Comparison of ENCODE assay signal across 23 cellular contexts in genomic region chr16:49478107-49478506, GRCh38.
DNase-seq lines count a peak whose midpoint lies in the region; ATAC-seq and TF ChIP-seq lines count a peak whose summit lies in the region.
"Had no signal": no experiment of that assay in that cellular context is flagged by ENCODE, and none has a peak within 500 bp of the region (broad histone marks: within the 10 kb centered on the region; RNA-seq: fewer than 3 reads in every experiment).

No MANE protein-coding gene starts in this region.

- H3K14ac ChIP-seq in neuronal stem cell (ENCODE audit: low read length): no peak overlapping the region

- H3K27ac Mint-ChIP-seq in CD14-positive monocyte: no peak overlapping the region
- no peak overlapping the region for H3K27ac Mint-ChIP-seq in activated naive CD4-positive, alpha-beta T cell treated with anti-CD3 and anti-CD28 coated beads for 36 hours
- H3K27ac Mint-ChIP-seq: activated naive CD8-positive, alpha-beta T cell treated with anti-CD3 and anti-CD28 coated beads for 36 hours; T-helper 2 cell treated with Interferon-gamma antibody and Interleukin-4, amounts not matched to agents 5 μg/mL and 100 μg/mL, for 36 hours had no signal

- CTCF ChIA-PET in activated naive CD4-positive, alpha-beta T cell treated with anti-CD3 and anti-CD28 coated beads for 36 hours (lab: Charles Lee): no interaction called here
- CTCF ChIA-PET in GM10248 (lab: Yijun Ruan, JAX): no interaction called here

- peak; percentile 53 for ATAC-seq in GM18909 (IDR thresholded peaks at IDR 0.05; ENCODE audit: poor library complexity, unreplicated experiment)

- no peak for TF ChIP-seq CTCF in CD14-positive monocyte (IDR thresholded peaks at IDR 0.05)
- no peak for TF ChIP-seq CTCF in Peyer's patch (IDR thresholded peaks at IDR 0.05)
- no peak for TF ChIP-seq CTCF in GM10248 (IDR thresholded peaks at IDR 0.05; ENCODE audit: control extremely low read depth, extremely low read depth, low read depth, missing control alignments)

- H2BK120ac ChIP-seq in neuronal stem cell (ENCODE audit: low read depth, low read length): no peak overlapping the region

- no CpG with 5 or more reads among the region's 3 CpGs for WGBS in neuronal stem cell (ENCODE audit: extremely low coverage in 2 of 2, insufficient read length in 2 of 2, insufficient replicate concordance in 1 of 2), 2 donors

- DNase-seq in CD14-positive monocyte (ENCODE audit: low spot score): peak; percentile 21
- peak in 2 of 3 donors; percentile 8 to 25 for DNase-seq in Peyer's patch
- no peak for DNase-seq in neuronal stem cell (ENCODE audit: low spot score)
- DNase-seq in T-helper 2 cell: no peak
- DNase-seq in activated naive CD4-positive, alpha-beta T cell treated with anti-CD3 and anti-CD28 coated beads for 36 hours: no peak
- no peak for DNase-seq in inferior parietal cortex (ENCODE audit: extremely low spot score)
- DNase-seq in GM10248 (ENCODE audit: extremely low spot score): no peak
- DNase-seq: activated naive CD8-positive, alpha-beta T cell treated with anti-CD3 and anti-CD28 coated beads for 36 hours; EL; Kasumi-1; mesenchymal stem cell; NCI-H1048; NCI-H187; NCI-H524 treated with DMSO at 0.1 percent for 48 hours; SK-N-SH; stimulated activated CD4-positive, alpha-beta T cell treated with anti-CD3 and anti-CD28 coated beads, Interleukin-4, amount 100 ng/mL, for 1 hour; stimulated activated naive CD4-positive, alpha-beta T cell treated with Interleukin-2 at 50 U/mL for 16 hours had no signal

- no peak overlapping the region for H3K27ac ChIP-seq in Peyer's patch
- H3K27ac ChIP-seq in neuronal stem cell (replicated peaks; ENCODE audit: low read length): no peak overlapping the region
- H3K27ac ChIP-seq: HL-60, RWPE1, VCaP had no signal

- H3K4me3 ChIP-seq in Peyer's patch (no peak overlapping the region), neuronal stem cell (ENCODE audit: low read length in 2 of 2) (no peak overlapping the region)

- H3K9me3 Mint-ChIP-seq in CD14-positive monocyte: peaks cover 0 to 2% (median 0%) of the 10 kb centered on the region in 7 donors
- H3K9me3 Mint-ChIP-seq in activated naive CD4-positive, alpha-beta T cell treated with anti-CD3 and anti-CD28 coated beads for 36 hours: no peaks in the 10 kb centered on the region
- H3K9me3 Mint-ChIP-seq: activated naive CD8-positive, alpha-beta T cell treated with anti-CD3 and anti-CD28 coated beads for 36 hours; central memory CD8-positive, alpha-beta T cell; T-helper 2 cell treated with Interferon-gamma antibody and Interleukin-4, amounts not matched to agents 5 μg/mL and 100 μg/mL, for 36 hours had no signal

- H3K36me3 ChIP-seq in Peyer's patch: no peaks in the 10 kb centered on the region
- no peaks in the 10 kb centered on the region for H3K36me3 ChIP-seq in neuronal stem cell (replicated peaks in 1 of 2; ENCODE audit: control insufficient read depth in 2 of 2, insufficient read depth in 2 of 2, low read length in 2 of 2)

- no peak overlapping the region for H3K23ac ChIP-seq in neuronal stem cell (ENCODE audit: low read depth, low read length, poor library complexity)

- H2BK15ac ChIP-seq in neuronal stem cell (ENCODE audit: low read length): no peak overlapping the region

- H3K27me3 ChIP-seq in Peyer's patch: no peaks in the 10 kb centered on the region
- peaks cover 0 to 4% (median 3%) of the 10 kb centered on the region in 3 experiments for H3K27me3 ChIP-seq in neuronal stem cell (ENCODE audit: control insufficient read depth in 3 of 3, insufficient read depth in 3 of 3, low read depth in 1 of 3, low read length in 3 of 3)

- H3K36me3 Mint-ChIP-seq in CD14-positive monocyte: no peaks in the 10 kb centered on the region
- no peaks in the 10 kb centered on the region for H3K36me3 Mint-ChIP-seq in activated naive CD4-positive, alpha-beta T cell treated with anti-CD3 and anti-CD28 coated beads for 36 hours (ENCODE audit: low read depth)
- H3K36me3 Mint-ChIP-seq: activated naive CD8-positive, alpha-beta T cell treated with anti-CD3 and anti-CD28 coated beads for 36 hours had no signal

- H4K8ac ChIP-seq in neuronal stem cell (ENCODE audit: low read depth, low read length): no peak overlapping the region

- intact Hi-C loops in CD14-positive monocyte (cut with micrococcal nuclease): no loop called here
- intact Hi-C loops in activated naive CD4-positive, alpha-beta T cell treated with anti-CD3 and anti-CD28 coated beads for 36 hours (cut with micrococcal nuclease): no loop called here

- no peak overlapping the region for H4K91ac ChIP-seq in neuronal stem cell (ENCODE audit: low read depth, low read length, poor library complexity)

- no peak overlapping the region for H3K4me2 ChIP-seq in neuronal stem cell (ENCODE audit: insufficient read depth, low read length, poor library complexity, severe bottlenecking)
- H3K4me2 ChIP-seq: SK-N-SH had no signal

- TF ChIP-seq POLR2A in Peyer's patch (IDR thresholded peaks at IDR 0.05): no peak

- H3K4ac ChIP-seq in neuronal stem cell (ENCODE audit: low read length): no peak overlapping the region

- H3K9me3 ChIP-seq in Peyer's patch (no peaks in the 10 kb centered on the region), neuronal stem cell (replicated peaks in 1 of 2; ENCODE audit: control insufficient read depth in 2 of 2, insufficient read depth in 1 of 2, low read depth in 1 of 2, low read length in 2 of 2) (peaks cover 0 to 4% of the 10 kb centered on the region in 2 donors)
- H3K9me3 ChIP-seq: SK-N-SH had no signal

- H3K4me3 Mint-ChIP-seq in CD14-positive monocyte: no peak overlapping the region
- H3K4me3 Mint-ChIP-seq in activated naive CD4-positive, alpha-beta T cell treated with anti-CD3 and anti-CD28 coated beads for 36 hours: no peak overlapping the region
- H3K4me3 Mint-ChIP-seq: activated naive CD8-positive, alpha-beta T cell treated with anti-CD3 and anti-CD28 coated beads for 36 hours; central memory CD8-positive, alpha-beta T cell; T-helper 2 cell treated with Interferon-gamma antibody and Interleukin-4, amounts not matched to agents 5 μg/mL and 100 μg/mL, for 36 hours had no signal

- H3K27me3 Mint-ChIP-seq in CD14-positive monocyte (ENCODE audit: low read depth in 3 of 3): peaks cover 7 to 14% (median 10%) of the 10 kb centered on the region in 3 donors
- peaks cover 1% of the 10 kb centered on the region for H3K27me3 Mint-ChIP-seq in activated naive CD4-positive, alpha-beta T cell treated with anti-CD3 and anti-CD28 coated beads for 36 hours (ENCODE audit: low read depth)
- H3K27me3 Mint-ChIP-seq: activated naive CD8-positive, alpha-beta T cell treated with anti-CD3 and anti-CD28 coated beads for 36 hours had no signal

- POLR2A ChIA-PET in GM10248 (lab: Yijun Ruan, JAX): no interaction called here

- H2BK5ac ChIP-seq in neuronal stem cell (ENCODE audit: low read length): no peak overlapping the region

- H2BK12ac ChIP-seq in neuronal stem cell (ENCODE audit: low read length): no peak overlapping the region

- no peaks in the 10 kb centered on the region for H3K79me1 ChIP-seq in neuronal stem cell (ENCODE audit: low read depth, low read length)

- H2AFZ ChIP-seq in neuronal stem cell (ENCODE audit: low read length): no peak overlapping the region

- no peak overlapping the region for H3K9ac ChIP-seq in neuronal stem cell (ENCODE audit: low read depth, low read length, poor library complexity)
- H3K9ac ChIP-seq: SK-N-SH had no signal

- H2AK5ac ChIP-seq in neuronal stem cell (ENCODE audit: low read depth, low read length): peak overlapping the region; percentile 47

- no peak overlapping the region for H3K18ac ChIP-seq in neuronal stem cell (ENCODE audit: low read length)

- no peaks in the 10 kb centered on the region for H3K4me1 Mint-ChIP-seq in CD14-positive monocyte
- peaks cover 1% of the 10 kb centered on the region for H3K4me1 Mint-ChIP-seq in activated naive CD4-positive, alpha-beta T cell treated with anti-CD3 and anti-CD28 coated beads for 36 hours (ENCODE audit: low read depth)
- H3K4me1 Mint-ChIP-seq: activated naive CD8-positive, alpha-beta T cell treated with anti-CD3 and anti-CD28 coated beads for 36 hours; central memory CD8-positive, alpha-beta T cell had no signal

- H3K4me1 ChIP-seq in Peyer's patch: no peaks in the 10 kb centered on the region
- H3K4me1 ChIP-seq in neuronal stem cell (ENCODE audit: control insufficient read depth in 2 of 2, insufficient read depth in 1 of 2, low read depth in 1 of 2, low read length in 2 of 2): no peaks in the 10 kb centered on the region

Comparison
In these comparisons a context has a peak if more than half of its experiments do, and no peak if none do; other contexts are left out.
1. DNase-seq: peak in CD14-positive monocyte (single experiment) and Peyer's patch (2 of 3); none in neuronal stem cell (single experiment), T-helper 2 cell (0 of 5), activated naive CD4-positive, alpha-beta T cell treated with anti-CD3 and anti-CD28 coated beads for 36 hours (single experiment), inferior parietal cortex (single experiment) and GM10248 (single experiment).